ENCODE assay signal across 24 cellular contexts in the genomic region with DNA sequence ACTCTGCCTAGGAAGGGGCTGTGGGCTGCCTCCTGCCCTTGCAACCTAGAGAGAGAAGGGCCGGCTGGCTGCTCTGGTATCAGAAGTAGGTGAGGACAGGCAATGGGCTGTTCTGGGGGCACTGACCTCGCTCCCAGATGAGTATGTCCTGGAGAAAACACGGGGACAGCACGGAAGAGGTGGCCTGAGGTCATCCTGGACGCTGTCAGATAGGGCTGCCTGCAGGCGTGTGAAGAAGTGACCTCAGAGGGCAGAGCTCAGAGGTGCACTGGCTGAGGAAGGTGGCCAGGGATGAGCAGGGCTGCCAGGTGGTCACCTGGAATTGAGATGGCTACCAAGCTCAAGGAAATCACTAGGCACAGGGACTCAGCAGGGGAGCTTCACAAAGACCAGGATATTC.
"Had no signal": no experiment of that assay in that cellular context is flagged by ENCODE, and none has a peak within 500 bp of the region (broad histone marks: within the 10 kb centered on the region; RNA-seq: fewer than 3 reads in every experiment).

No MANE protein-coding gene starts in this region.

- H3K4me3 Mint-ChIP-seq: effector memory CD8-positive, alpha-beta T cell; memory B cell; mesothelial cell of epicardium; naive thymus-derived CD4-positive, alpha-beta T cell; nephron progenitor cell; stimulated activated effector memory CD8-positive, alpha-beta T cell treated with anti-CD3 and anti-CD28 coated beads, Interleukin-12 subunit alpha, Interleukin-12 subunit beta, amount 100 ng/mL, for 72 hours; type B pancreatic cell had no signal

- DNase-seq: cerebellar nuclear complex; cortex of kidney; effector memory CD8-positive, alpha-beta T cell; gastrocnemius medialis; head of caudate nucleus; kidney; mucosa of descending colon; naive thymus-derived CD4-positive, alpha-beta T cell; nephron progenitor cell; sigmoid colon; stimulated activated CD4-positive, alpha-beta T cell treated with anti-CD3 and anti-CD28 coated beads, Interleukin-2, amount 100 ng/mL, for 24 hours; stimulated activated CD4-positive, alpha-beta T cell treated with anti-CD3 and anti-CD28 coated beads, Interleukin-4, amount 100 ng/mL, for 24 hours; stimulated activated naive CD4-positive, alpha-beta T cell treated with Interleukin-2 at 50 U/mL for 16 hours; stomach; tibial artery had no signal

- ATAC-seq: effector memory CD8-positive, alpha-beta T cell; gastrocnemius medialis; left lobe of liver; mucosa of descending colon; naive thymus-derived CD4-positive, alpha-beta T cell; stimulated activated effector memory CD8-positive, alpha-beta T cell treated with anti-CD3 and anti-CD28 coated beads, Interleukin-12 subunit alpha, Interleukin-12 subunit beta, amount 100 ng/mL, for 72 hours had no signal

- H3K9me3 Mint-ChIP-seq: memory B cell; mesothelial cell of epicardium; naive thymus-derived CD4-positive, alpha-beta T cell; nephron progenitor cell; stimulated activated effector memory CD8-positive, alpha-beta T cell treated with anti-CD3 and anti-CD28 coated beads, Interleukin-12 subunit alpha, Interleukin-12 subunit beta, amount 100 ng/mL, for 72 hours; type B pancreatic cell had no signal

- H3K9me3 ChIP-seq: gastrocnemius medialis, mucosa of descending colon, prostate gland, right atrium auricular region, sigmoid colon, stomach, tibial artery had no signal

- H3K4me1 ChIP-seq: gastrocnemius medialis, prostate gland, right atrium auricular region, tibial artery had no signal

- H3K4me3 ChIP-seq: gastrocnemius medialis, lung, mucosa of descending colon, prostate gland, right atrium auricular region, sigmoid colon, stomach, tibial artery had no signal

- H3K27me3 ChIP-seq: gastrocnemius medialis, right atrium auricular region, sigmoid colon, stomach, tibial artery had no signal

- H3K36me3 Mint-ChIP-seq: mesothelial cell of epicardium; stimulated activated effector memory CD8-positive, alpha-beta T cell treated with anti-CD3 and anti-CD28 coated beads, Interleukin-12 subunit alpha, Interleukin-12 subunit beta, amount 100 ng/mL, for 72 hours had no signal

- H3K27me3 Mint-ChIP-seq: effector memory CD8-positive, alpha-beta T cell; memory B cell; naive thymus-derived CD4-positive, alpha-beta T cell; type B pancreatic cell had no signal

- FAIRE-seq: endometrium, kidney had no signal

- H3K27ac Mint-ChIP-seq: memory B cell; mesothelial cell of epicardium; nephron progenitor cell; stimulated activated effector memory CD8-positive, alpha-beta T cell treated with anti-CD3 and anti-CD28 coated beads, Interleukin-12 subunit alpha, Interleukin-12 subunit beta, amount 100 ng/mL, for 72 hours; type B pancreatic cell had no signal

- H3K27ac ChIP-seq: gastrocnemius medialis, prostate gland, right atrium auricular region, sigmoid colon, stomach, tibial artery had no signal

- H3K36me3 ChIP-seq: gastrocnemius medialis, prostate gland, right atrium auricular region, sigmoid colon, stomach, tibial artery had no signal
